Comparison of ENCODE assay signal across 32 cellular contexts in the genomic region with DNA sequence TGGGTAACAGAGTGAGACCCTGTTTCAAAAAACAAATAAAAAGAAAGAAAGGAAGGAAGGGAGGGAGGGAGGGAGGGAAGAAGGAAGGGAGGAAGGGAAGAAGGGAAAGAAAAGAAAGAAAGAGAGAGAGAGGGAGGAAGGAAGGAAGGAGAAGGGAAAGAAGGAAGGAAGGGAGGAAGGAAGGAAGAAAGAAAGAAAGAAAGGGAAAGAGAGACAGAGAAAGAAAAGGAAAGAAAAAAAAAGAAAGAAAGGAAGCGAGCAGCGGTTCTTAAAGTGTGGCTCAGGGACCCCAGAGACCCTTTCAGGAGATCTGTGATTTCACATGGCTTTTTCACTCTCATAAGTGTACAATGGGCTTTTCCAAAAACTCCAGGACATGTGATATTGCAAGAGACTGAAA. TPM values are rescaled to one million over a fixed set of nuclear protein-coding genes. Genes with fewer than 3 reads are reported as not detected.
"Had no signal": no experiment of that assay in that cellular context is flagged by ENCODE, and none has a peak within 500 bp of the region (broad histone marks: within the 10 kb centered on the region; RNA-seq: fewer than 3 reads in every experiment).

No MANE protein-coding gene starts in this region.

- H3K27ac ChIP-seq: adrenal gland, ascending aorta, body of pancreas, brain microvascular endothelial cell, breast epithelium, cardiac muscle cell had no signal

- DNase-seq: activated effector memory CD4-positive, alpha-beta T cell treated with anti-CD3 and anti-CD28 coated beads, Interleukin-2, amount 50 U/mL, for 16 hours; activated effector memory CD4-positive, alpha-beta T cell treated with Interleukin-2 at 50 U/mL for 16 hours; activated gamma-delta T cell; activated gamma-delta T cell treated with Interleukin-2 at 50 U/mL for 16 hours; activated naive CD4-positive, alpha-beta T cell; activated naive CD4-positive, alpha-beta T cell treated with anti-CD3 and anti-CD28 coated beads for 36 hours; activated naive CD4-positive, alpha-beta T cell treated with anti-CD3 and anti-CD28 coated beads, Interleukin-2, amount 10 ng/mL, durations not matched to agents 7 days and 5 days; activated naive CD4-positive, alpha-beta T cell treated with anti-CD3 and anti-CD28 coated beads, Interleukin-2, amount 50 U/mL, for 16 hours; activated naive CD4-positive, alpha-beta T cell treated with Interleukin-2 at 50 U/mL for 16 hours; activated naive CD8-positive, alpha-beta T cell treated with anti-CD3 and anti-CD28 coated beads for 36 hours; activated naive CD8-positive, alpha-beta T cell treated with anti-CD3 and anti-CD28 coated beads, Interleukin-2, amount 10 ng/mL, durations not matched to agents 7 days and 5 days; activated naive CD8-positive, alpha-beta T cell treated with anti-CD3 and anti-CD28 coated beads, Interleukin-2, amount 50 U/mL, for 24 hours; activated T-cell treated with anti-CD3 and anti-CD28 coated beads, Interleukin-2, amount 50 U/mL, for 4 hours; activated T-cell treated with anti-CD3 and anti-CD28 coated beads, Interleukin-2, amount 50 U/mL, for 48 hours; activated T-cell treated with anti-CD3 and anti-CD28 coated beads, Interleukin-2, amount 50 U/mL, for 72 hours; adrenal gland; amniotic stem cell; amygdala; anterior cingulate cortex; aorta; body of pancreas; brain microvascular endothelial cell; caudate nucleus; central memory CD4-positive, alpha-beta T cell; cerebellar nuclear complex had no signal

- FAIRE-seq: astrocyte, bronchial epithelial cell had no signal

- H3K27me3 ChIP-seq: adrenal gland, ascending aorta, body of pancreas, brain microvascular endothelial cell, breast epithelium, cardiac muscle cell had no signal

- H3K36me3 ChIP-seq: breast epithelium, cardiac muscle cell had no signal

- ATAC-seq: activated naive CD4-positive, alpha-beta T cell treated with anti-CD3 and anti-CD28 coated beads, Interleukin-2, amount 50 U/mL, for 72 hours; activated naive CD8-positive, alpha-beta T cell treated with anti-CD3 and anti-CD28 coated beads, Interleukin-2, amount 50 U/mL, for 24 hours; activated T-cell treated with anti-CD3 and anti-CD28 coated beads, Interleukin-2, amount 50 U/mL, for 4 hours; activated T-cell treated with anti-CD3 and anti-CD28 coated beads, Interleukin-2, amount 50 U/mL, for 72 hours; activated T-helper 17 cell treated with anti-CD3 and anti-CD28 coated beads, Interleukin-2, amount 50 U/mL, for 72 hours; body of pancreas had no signal

- H3K4me3 ChIP-seq: adrenal gland, ascending aorta, body of pancreas, breast epithelium, cardiac muscle cell had no signal

- H3K9me3 ChIP-seq: adrenal gland, body of pancreas, breast epithelium had no signal

- H3K4me1 ChIP-seq: adrenal gland, ascending aorta, breast epithelium had no signal

RNA-seq across cellular contexts. Expression of gene SRRM5, which starts 37.6 kb away (rescaled TPM):
- total RNA-seq: bronchial epithelial cell had no signal
